In the genomic region with DNA sequence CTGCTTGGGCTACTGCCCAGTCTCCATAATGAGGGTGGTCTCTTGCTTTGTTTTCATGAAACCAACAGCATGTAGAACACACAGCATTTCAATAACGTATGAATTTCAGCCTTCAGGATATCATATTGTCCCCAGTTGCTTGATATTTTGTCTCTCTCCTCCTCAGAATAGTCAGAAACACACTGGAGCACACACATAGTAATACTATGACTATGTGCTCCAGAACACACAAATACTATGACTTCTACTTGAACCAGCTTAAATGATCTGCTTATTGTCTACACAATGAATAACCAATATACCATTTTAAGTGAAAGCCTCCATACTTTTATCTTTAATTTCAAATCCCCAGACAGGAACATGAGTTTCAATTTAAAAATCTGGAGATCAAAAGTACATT, we compare ENCODE assay signal across 19 cellular contexts.
DNase-seq lines count a peak whose midpoint lies in the region; ATAC-seq and TF ChIP-seq lines count a peak whose summit lies in the region.
"Had no signal": no experiment of that assay in that cellular context is flagged by ENCODE, and none has a peak within 500 bp of the region (broad histone marks: within the 10 kb centered on the region; RNA-seq: fewer than 3 reads in every experiment).

No MANE protein-coding gene starts in this region.

- H3K27ac Mint-ChIP-seq in activated T-cell treated with anti-CD3 and anti-CD28 coated beads, Interleukin-2, amount 50 U/mL, for 72 hours: no peak overlapping the region
- peak overlapping the region; percentile 6 for H3K27ac Mint-ChIP-seq in neural crest cell (ENCODE audit: unreplicated experiment)
- H3K27ac Mint-ChIP-seq: CD8-positive, alpha-beta T cell had no signal

- TF ChIP-seq CTCF in neural crest cell (conservative IDR thresholded peaks at IDR 0.05): no peak

- no peak for DNase-seq in activated T-cell treated with anti-CD3 and anti-CD28 coated beads, Interleukin-2, amount 50 U/mL, for 72 hours
- DNase-seq in activated T-cell treated with anti-CD3 and anti-CD28 coated beads, Interleukin-2, amount 50 U/mL, for 48 hours: no peak
- DNase-seq in astrocyte of the hippocampus (ENCODE audit: low read depth, low spot score): peak; percentile 15
- DNase-seq in neural crest cell (ENCODE audit: low read depth, low spot score): no peak
- DNase-seq in HuH-7 (ENCODE audit: low spot score): no peak
- no peak for DNase-seq in DMS 273 treated with DMSO at 0.1 percent for 48 hours (lab: John Stamatoyannopoulos, UW)
- DNase-seq: 8988T; AML-193; C1 segment of cervical spinal cord; CD8-positive, alpha-beta T cell; DMS153; Kasumi-1; MG63; NCI-H1417; NCI-H187; NCI-H446; NCI-H526; Right ventricle myocardium superior had no signal

- H3K4me1 Mint-ChIP-seq in activated T-cell treated with anti-CD3 and anti-CD28 coated beads, Interleukin-2, amount 50 U/mL, for 72 hours (ENCODE audit: low read depth): peaks cover 26% of the 10 kb centered on the region
- H3K4me1 Mint-ChIP-seq in neural crest cell: peaks cover 45% of the 10 kb centered on the region

- no peak overlapping the region for H3K4me3 Mint-ChIP-seq in activated T-cell treated with anti-CD3 and anti-CD28 coated beads, Interleukin-2, amount 50 U/mL, for 72 hours
- no peak overlapping the region for H3K4me3 Mint-ChIP-seq in neural crest cell
- H3K4me3 Mint-ChIP-seq: CD8-positive, alpha-beta T cell had no signal

- H3K9me3 Mint-ChIP-seq in activated T-cell treated with anti-CD3 and anti-CD28 coated beads, Interleukin-2, amount 50 U/mL, for 72 hours: peaks cover 0 to 4% of the 10 kb centered on the region in 2 donors
- H3K9me3 Mint-ChIP-seq in neural crest cell: peaks cover 2% of the 10 kb centered on the region
- H3K9me3 Mint-ChIP-seq: CD8-positive, alpha-beta T cell had no signal

- ATAC-seq in activated T-cell treated with anti-CD3 and anti-CD28 coated beads, Interleukin-2, amount 50 U/mL, for 72 hours (replicated peaks in 1 of 2): peak; percentile 35 to 51
- no peak for ATAC-seq in HG03159 (IDR thresholded peaks at IDR 0.05; ENCODE audit: unreplicated experiment)
- ATAC-seq: CD8-positive, alpha-beta T cell had no signal

- peaks cover 2 to 3% of the 10 kb centered on the region in 2 donors for H3K36me3 Mint-ChIP-seq in activated T-cell treated with anti-CD3 and anti-CD28 coated beads, Interleukin-2, amount 50 U/mL, for 72 hours (ENCODE audit: insufficient read depth in 2 of 2)
- peaks cover 15% of the 10 kb centered on the region for H3K36me3 Mint-ChIP-seq in neural crest cell (ENCODE audit: low read depth)
- H3K36me3 Mint-ChIP-seq: CD8-positive, alpha-beta T cell had no signal

- peaks cover 11% of the 10 kb centered on the region for H3K27me3 Mint-ChIP-seq in activated T-cell treated with anti-CD3 and anti-CD28 coated beads, Interleukin-2, amount 50 U/mL, for 72 hours (ENCODE audit: low read depth)
- H3K27me3 Mint-ChIP-seq in neural crest cell (ENCODE audit: low read depth): no peaks in the 10 kb centered on the region
